ENCODE assay signal across 8 cellular contexts in the genomic region with DNA sequence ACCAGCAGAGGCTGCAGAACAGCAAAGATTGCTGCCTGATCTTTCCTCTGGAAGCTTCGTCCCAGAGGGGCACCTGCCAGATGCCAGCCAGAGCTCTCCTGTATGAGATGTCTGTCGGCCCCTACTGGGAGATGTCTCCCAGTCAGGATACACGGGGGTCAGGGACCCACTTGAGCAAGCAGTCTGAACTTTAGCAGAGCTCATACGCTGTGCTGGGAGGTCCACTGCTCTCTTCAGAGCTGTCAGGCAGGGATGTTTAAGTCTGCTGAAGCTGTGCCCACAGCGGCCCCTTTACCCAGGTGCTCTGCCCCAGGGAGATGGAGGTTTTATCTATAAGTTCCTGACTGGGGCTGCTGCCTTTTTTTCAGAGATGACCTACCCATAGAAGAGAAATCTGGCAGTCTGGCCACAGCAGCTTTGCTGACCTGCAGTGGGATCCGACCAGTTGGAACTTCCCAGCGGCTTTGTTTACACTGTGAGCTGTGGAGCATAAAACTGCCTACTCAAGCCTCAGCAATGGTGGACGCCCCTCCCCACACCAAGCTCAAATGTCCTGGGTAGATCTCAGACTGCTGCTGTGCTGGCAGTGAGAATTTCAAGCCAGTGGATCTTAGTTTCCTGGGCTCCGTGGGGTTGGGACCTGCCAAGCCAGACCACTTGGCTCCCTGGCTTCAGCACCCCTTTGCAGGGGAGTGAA.
DNase-seq lines count a peak whose midpoint lies in the region; FAIRE-seq and TF ChIP-seq lines count a peak whose summit lies in the region.
"Not testable (repeated sequence)": the region's sequence is repeated elsewhere in the genome, so short reads cannot be mapped to it uniquely, and the experiment has no call there.

No MANE protein-coding gene starts in this region.

- FAIRE-seq in kidney (lab: Jason Lieb, UNC): not testable (repeated sequence)

- H3K4me3 ChIP-seq in MG63; choroid plexus epithelial cell (ENCODE audit: low read depth, low read length); mesenchymal stem cell (ENCODE audit: insufficient read depth in 1 of 2, low read depth in 1 of 2, low read length in 2 of 2): not testable (repeated sequence)
- H3K4me3 ChIP-seq in kidney (ENCODE audit: low read length in 2 of 2): peak overlapping the region; percentile 29 to 35

- H3K18ac ChIP-seq in mesenchymal stem cell (ENCODE audit: low read depth in 1 of 2, low read length in 2 of 2): not testable (repeated sequence)

- not testable (repeated sequence) for H3K4ac ChIP-seq in mesenchymal stem cell (ENCODE audit: low read depth in 1 of 2, low read length in 2 of 2)

- H3K9ac ChIP-seq in kidney (ENCODE audit: low read length in 2 of 2): peak overlapping the region in 1 of 2 donors; percentile 12
- not testable (repeated sequence) for H3K9ac ChIP-seq in mesenchymal stem cell (ENCODE audit: low read length)

- H3K27ac ChIP-seq in kidney (ENCODE audit: low read depth in 2 of 2, low read length in 2 of 2): not testable (repeated sequence)
- peak overlapping the region; percentile 25 for H3K27ac ChIP-seq in mesenchymal stem cell (ENCODE audit: low read length, poor library complexity, severe bottlenecking)

- not testable (repeated sequence) for H3K4me2 ChIP-seq in mesenchymal stem cell (ENCODE audit: low read length, poor library complexity, severe bottlenecking)

- intact Hi-C loops in kidney (cut with DNase I): not testable (repeated sequence)

- H2BK5ac ChIP-seq in mesenchymal stem cell (ENCODE audit: low read depth, low read length, poor library complexity, severe bottlenecking): not testable (repeated sequence)

- H3K79me1 ChIP-seq in mesenchymal stem cell (replicated peaks; ENCODE audit: low read length, poor library complexity, severe bottlenecking): not testable (repeated sequence)

- H3K4me1 ChIP-seq in kidney (ENCODE audit: control insufficient read depth in 1 of 2, insufficient read depth in 1 of 2, low read depth in 1 of 2, low read length in 2 of 2); mesenchymal stem cell (ENCODE audit: control insufficient read depth, insufficient read depth, low read depth, low read length): not testable (repeated sequence)

- not testable (repeated sequence) for TF ChIP-seq CTCF in choroid plexus epithelial cell (conservative IDR thresholded peaks at IDR 0.05; ENCODE audit: low read depth, low read length); kidney (IDR thresholded peaks at IDR 0.05; ENCODE audit: borderline replicate concordance, extremely low read depth, insufficient read depth)

- H3K36me3 ChIP-seq in MG63; kidney (ENCODE audit: control insufficient read depth in 1 of 2, insufficient read depth in 2 of 2, low read length in 2 of 2); mesenchymal stem cell (ENCODE audit: control insufficient read depth in 1 of 2, insufficient read depth in 2 of 2, low read depth in 1 of 2, low read length in 2 of 2): not testable (repeated sequence)

- not testable (repeated sequence) for H4K91ac ChIP-seq in mesenchymal stem cell (ENCODE audit: low read length)

- not testable (repeated sequence) for H3K14ac ChIP-seq in mesenchymal stem cell (ENCODE audit: low read length in 2 of 2)

- not testable (repeated sequence) for H3K27me3 ChIP-seq in MG63; mesenchymal stem cell (ENCODE audit: control insufficient read depth in 1 of 2, insufficient read depth in 1 of 2, low read length in 2 of 2)

- 71% methylated on average over 9 of the region's 9 CpGs for WGBS in mesenchymal stem cell

- peak; percentile 71 for DNase-seq in DMS53 (lab: John Stamatoyannopoulos, UW)
- DNase-seq in MG63: peak; percentile 62
- peak; percentile 34 to 60 for DNase-seq in NCI-H526 (lab: John Stamatoyannopoulos, UW)
- peak; percentile 14 to 32 for DNase-seq in SHP77 (lab: John Stamatoyannopoulos, UW)
- peak; percentile 10 for DNase-seq in choroid plexus epithelial cell (ENCODE audit: low read depth)
- peak; percentile 30 for DNase-seq in kidney
- DNase-seq in mesenchymal stem cell: peak; percentile 6
- DNase-seq in renal cortical epithelial cell (ENCODE audit: low read depth): peak; percentile 74

- H2AFZ ChIP-seq in mesenchymal stem cell (ENCODE audit: low read depth, low read length): not testable (repeated sequence)

- H2AK5ac ChIP-seq in mesenchymal stem cell (ENCODE audit: low read length, severe bottlenecking): not testable (repeated sequence)

- H2BK120ac ChIP-seq in mesenchymal stem cell (ENCODE audit: low read depth, low read length): not testable (repeated sequence)

- H4K8ac ChIP-seq in mesenchymal stem cell (ENCODE audit: low read length): not testable (repeated sequence)

- not testable (repeated sequence) for H2BK12ac ChIP-seq in mesenchymal stem cell (ENCODE audit: low read length in 2 of 2)

- not testable (repeated sequence) for H3K9me3 ChIP-seq in MG63; kidney (ENCODE audit: control insufficient read depth in 1 of 2, low read length in 2 of 2); mesenchymal stem cell (ENCODE audit: control insufficient read depth, low read length)

- H3K23ac ChIP-seq in mesenchymal stem cell (ENCODE audit: low read length in 2 of 2): not testable (repeated sequence)

- H2BK15ac ChIP-seq in mesenchymal stem cell (ENCODE audit: low read depth, poor library complexity, severe bottlenecking): not testable (repeated sequence)

Comparison
In these comparisons a context has a peak if more than half of its experiments do, and no peak if none do; other contexts are left out.
1. DNase-seq: peak in every context shown above with its lines; median percentile 74 in renal cortical epithelial cell; 71 in DMS53; 62 in MG63; 47 in NCI-H526; 30 in kidney; 23 in SHP77; 10 in choroid plexus epithelial cell; 6 in mesenchymal stem cell.